ENCODE assay signal across 31 cellular contexts in the genomic region with DNA sequence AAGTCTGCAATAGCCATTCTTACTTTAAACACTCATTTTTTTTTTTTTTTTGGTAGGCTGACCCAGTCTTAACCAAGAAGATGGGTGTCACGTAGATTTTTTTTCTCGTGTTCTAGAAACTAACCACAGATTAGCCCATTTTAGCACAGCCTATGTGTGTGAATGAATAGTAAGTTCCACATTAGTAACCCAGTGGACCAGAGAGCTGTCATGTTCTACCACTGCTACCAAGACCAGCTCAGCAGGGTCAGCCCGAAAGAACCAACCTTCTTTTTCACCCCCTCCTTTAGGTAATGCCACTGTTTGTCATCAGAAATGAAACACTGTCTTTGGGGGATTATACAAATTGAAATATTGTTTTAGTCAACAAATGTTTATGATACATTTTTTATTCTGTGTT.
"Had no signal": no experiment of that assay in that cellular context is flagged by ENCODE, and none has a peak within 500 bp of the region (broad histone marks: within the 10 kb centered on the region; RNA-seq: fewer than 3 reads in every experiment).

No MANE protein-coding gene starts in this region.

- H3K27me3 ChIP-seq: adrenal gland, ascending aorta, body of pancreas, brain microvascular endothelial cell, breast epithelium, cardiac muscle cell had no signal

- H3K27ac ChIP-seq: adrenal gland, ascending aorta, body of pancreas, brain microvascular endothelial cell, breast epithelium, cardiac muscle cell had no signal

- H3K36me3 ChIP-seq: adrenal gland, ascending aorta, brain microvascular endothelial cell, breast epithelium, cardiac muscle cell had no signal

- H3K4me3 ChIP-seq: adrenal gland, ascending aorta, body of pancreas, breast epithelium, cardiac muscle cell had no signal

- H3K9me3 ChIP-seq: adrenal gland, ascending aorta, body of pancreas, breast epithelium had no signal

- DNase-seq: activated effector memory CD4-positive, alpha-beta T cell treated with anti-CD3 and anti-CD28 coated beads, Interleukin-2, amount 50 U/mL, for 16 hours; activated effector memory CD4-positive, alpha-beta T cell treated with Interleukin-2 at 50 U/mL for 16 hours; activated gamma-delta T cell; activated gamma-delta T cell treated with Interleukin-2 at 50 U/mL for 16 hours; activated naive CD4-positive, alpha-beta T cell; activated naive CD4-positive, alpha-beta T cell treated with anti-CD3 and anti-CD28 coated beads for 36 hours; activated naive CD4-positive, alpha-beta T cell treated with anti-CD3 and anti-CD28 coated beads, Interleukin-2, amount 10 ng/mL, durations not matched to agents 7 days and 5 days; activated naive CD4-positive, alpha-beta T cell treated with anti-CD3 and anti-CD28 coated beads, Interleukin-2, amount 50 U/mL, for 16 hours; activated naive CD4-positive, alpha-beta T cell treated with Interleukin-2 at 50 U/mL for 16 hours; activated naive CD8-positive, alpha-beta T cell treated with anti-CD3 and anti-CD28 coated beads for 36 hours; activated naive CD8-positive, alpha-beta T cell treated with anti-CD3 and anti-CD28 coated beads, Interleukin-2, amount 10 ng/mL, durations not matched to agents 7 days and 5 days; activated naive CD8-positive, alpha-beta T cell treated with anti-CD3 and anti-CD28 coated beads, Interleukin-2, amount 50 U/mL, for 24 hours; activated T-cell treated with anti-CD3 and anti-CD28 coated beads, Interleukin-2, amount 50 U/mL, for 24 hours; activated T-cell treated with anti-CD3 and anti-CD28 coated beads, Interleukin-2, amount 50 U/mL, for 4 hours; activated T-cell treated with anti-CD3 and anti-CD28 coated beads, Interleukin-2, amount 50 U/mL, for 48 hours; activated T-cell treated with anti-CD3 and anti-CD28 coated beads, Interleukin-2, amount 50 U/mL, for 72 hours; adrenal gland; amniotic stem cell; amygdala; anterior cingulate cortex; aorta; body of pancreas; brain microvascular endothelial cell; caudate nucleus; central memory CD4-positive, alpha-beta T cell; cerebellar nuclear complex had no signal

- H3K4me1 ChIP-seq: adrenal gland, ascending aorta, body of pancreas, breast epithelium had no signal

- ATAC-seq: activated naive CD4-positive, alpha-beta T cell treated with anti-CD3 and anti-CD28 coated beads, Interleukin-2, amount 50 U/mL, for 72 hours; activated naive CD8-positive, alpha-beta T cell treated with anti-CD3 and anti-CD28 coated beads, Interleukin-2, amount 50 U/mL, for 24 hours; activated T-cell treated with anti-CD3 and anti-CD28 coated beads, Interleukin-2, amount 50 U/mL, for 4 hours; activated T-cell treated with anti-CD3 and anti-CD28 coated beads, Interleukin-2, amount 50 U/mL, for 72 hours; activated T-helper 17 cell treated with anti-CD3 and anti-CD28 coated beads, Interleukin-2, amount 50 U/mL, for 72 hours; body of pancreas had no signal
